ENCODE assay signal across 31 cellular contexts in the genomic region with DNA sequence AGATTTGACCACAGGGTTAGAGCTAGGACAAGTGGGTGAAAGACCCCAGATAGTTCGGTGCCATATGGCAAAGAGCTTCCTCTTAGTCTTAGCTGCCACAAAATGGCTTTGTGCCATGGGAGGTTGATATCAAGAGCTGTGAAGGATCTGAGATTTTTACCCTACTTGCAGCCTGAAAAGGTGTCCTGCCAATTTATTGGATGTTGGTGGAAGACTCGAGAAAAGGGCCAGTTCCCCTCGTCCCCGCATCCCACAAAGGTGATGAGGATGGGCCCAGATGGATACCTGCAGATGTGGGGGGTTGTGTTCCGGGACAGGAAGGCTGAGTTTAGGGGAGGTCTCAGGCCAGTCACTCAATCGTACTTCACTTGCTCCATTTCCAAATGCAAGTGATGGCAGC. TPM values are rescaled to one million over a fixed set of nuclear protein-coding genes. Genes with fewer than 3 reads are reported as not detected.
A peak's percentile ranks its signal among the peaks of the same experiment; 100 is the strongest.
DNase-seq lines count a peak whose midpoint lies in the region; ATAC-seq and TF ChIP-seq lines count a peak whose summit lies in the region.
"Had no signal": no experiment of that assay in that cellular context is flagged by ENCODE, and none has a peak within 500 bp of the region (broad histone marks: within the 10 kb centered on the region; RNA-seq: fewer than 3 reads in every experiment).

No MANE protein-coding gene starts in this region.

- peak overlapping the region in 6 of 7 donors; percentile 9 to 76 (median 52) for H3K27ac Mint-ChIP-seq in CD4-positive, alpha-beta memory T cell
- H3K27ac Mint-ChIP-seq in H9 (peak overlapping the region in 2 of 3 experiments; percentile 7 to 57; a peak in 2 of 7 replicates), neural crest cell (ENCODE audit: unreplicated experiment) (peak overlapping the region; percentile 16)
- peak overlapping the region; percentile 16 for H3K27ac Mint-ChIP-seq in central memory CD8-positive, alpha-beta T cell (ENCODE audit: low read depth)
- H3K27ac Mint-ChIP-seq: activated naive CD8-positive, alpha-beta T cell treated with anti-CD3 and anti-CD28 coated beads, Interleukin-2, amount 10 ng/mL, durations not matched to agents 7 days and 5 days had no signal

- no peak for ATAC-seq in central memory CD8-positive, alpha-beta T cell (replicated peaks; ENCODE audit: extremely low read depth, poor library complexity, severe bottlenecking)
- ATAC-seq in GM21381 (IDR thresholded peaks at IDR 0.05; ENCODE audit: unreplicated experiment), result no peak
- ATAC-seq: right lobe of liver had no signal

- no peak overlapping the region for H2BK5ac ChIP-seq in H9 (ENCODE audit: insufficient read length, low read length)

- no peak overlapping the region for H2BK120ac ChIP-seq in H9 (ENCODE audit: low read depth, low read length, poor library complexity, severe bottlenecking)

- no peaks in the 10 kb centered on the region for H3K27me3 Mint-ChIP-seq in CD4-positive, alpha-beta memory T cell
- H3K27me3 Mint-ChIP-seq in H9 (ENCODE audit: low read depth), result no peaks in the 10 kb centered on the region
- H3K27me3 Mint-ChIP-seq in central memory CD8-positive, alpha-beta T cell, result no peaks in the 10 kb centered on the region
- no peaks in the 10 kb centered on the region for H3K27me3 Mint-ChIP-seq in neural crest cell (ENCODE audit: low read depth)
- H3K27me3 Mint-ChIP-seq: activated naive CD8-positive, alpha-beta T cell treated with anti-CD3 and anti-CD28 coated beads, Interleukin-2, amount 10 ng/mL, durations not matched to agents 7 days and 5 days had no signal

- H4K91ac ChIP-seq in H9 (ENCODE audit: insufficient read length, low read depth, low read length), result no peak overlapping the region

- H3K4me2 ChIP-seq in H9 (ENCODE audit: insufficient read depth, insufficient read length, low read length), result no peak overlapping the region

- H2BK20ac ChIP-seq in H9 (ENCODE audit: low read depth, low read length, poor library complexity, severe bottlenecking), result no peak overlapping the region

- no peak overlapping the region for H3K14ac ChIP-seq in H9 (ENCODE audit: insufficient read depth, low read length)

- H3K4me1 ChIP-seq in CD4-positive, alpha-beta memory T cell (ENCODE audit: insufficient read depth, low read length), result peaks cover 19% of the 10 kb centered on the region
- H3K4me1 ChIP-seq in H9 (ENCODE audit: insufficient read depth, low read length), result no peaks in the 10 kb centered on the region
- H3K4me1 ChIP-seq: prostate gland, SJCRH30 had no signal

- intact Hi-C loops in CD4-positive, alpha-beta memory T cell (cut with micrococcal nuclease), result no loop called here

- H4K8ac ChIP-seq in H9 (replicated peaks; ENCODE audit: insufficient read length, low read depth, low read length), result no peak overlapping the region

- peaks cover 2% of the 10 kb centered on the region for H4K20me1 ChIP-seq in H9 (ENCODE audit: control insufficient read depth, insufficient read depth, insufficient read length)

- no peaks in the 10 kb centered on the region for H3K9me3 ChIP-seq in CD4-positive, alpha-beta memory T cell (ENCODE audit: control insufficient read depth in 1 of 2, low read length in 2 of 2)
- H3K9me3 ChIP-seq in H9 (ENCODE audit: control insufficient read depth, low read depth, low read length), result no peaks in the 10 kb centered on the region
- H3K9me3 ChIP-seq: left ventricle myocardium inferior, prostate gland, right lobe of liver, SJCRH30, tibial nerve had no signal

- TF ChIP-seq CTCF in H9 (conservative IDR thresholded peaks at IDR 0.05), result no peak
- TF ChIP-seq CTCF in neural crest cell (conservative IDR thresholded peaks at IDR 0.05), result no peak
- no peak for TF ChIP-seq CTCF in RWPE1 (conservative IDR thresholded peaks at IDR 0.05; ENCODE audit: low read depth)

- H3K23ac ChIP-seq in H9 (ENCODE audit: insufficient read length, low read depth, low read length), result no peak overlapping the region

- no peak overlapping the region for H2BK15ac ChIP-seq in H9 (ENCODE audit: low read depth, low read length)

- peaks cover 9% of the 10 kb centered on the region for H3K79me1 ChIP-seq in H9 (ENCODE audit: insufficient read depth, low read depth, low read length, poor library complexity, severe bottlenecking)

- H3K36me3 Mint-ChIP-seq in CD4-positive, alpha-beta memory T cell, result peaks cover 9 to 18% of the 10 kb centered on the region in 2 donors
- peaks cover 2 to 19% (median 16%) of the 10 kb centered on the region in 3 experiments; a peak in 6 of 7 replicates for H3K36me3 Mint-ChIP-seq in H9 (ENCODE audit: insufficient read depth in 1 of 3, low read depth in 3 of 3)
- H3K36me3 Mint-ChIP-seq in central memory CD8-positive, alpha-beta T cell (ENCODE audit: insufficient read depth), result peaks cover 24% of the 10 kb centered on the region
- H3K36me3 Mint-ChIP-seq in neural crest cell (ENCODE audit: low read depth), result peaks cover 5% of the 10 kb centered on the region

- no CpG with 5 or more reads among the region's 6 CpGs for WGBS in H9 (ENCODE audit: extremely low coverage, insufficient read length, low lambda C conversion rate)

- POLR2A ChIA-PET in CD4-positive, alpha-beta memory T cell (lab: Charles Lee; ENCODE audit: partially characterized antibody), result no interaction called here
- POLR2A ChIA-PET in RWPE1 (lab: Yijun Ruan, JAX; ENCODE audit: low non-redundant PET), result no interaction called here

- no peak overlapping the region for H3K4me3 ChIP-seq in CD4-positive, alpha-beta memory T cell (ENCODE audit: low read length in 2 of 2)
- H3K4me3 ChIP-seq: coronary artery, left ventricle myocardium inferior, prostate gland, right lobe of liver, SJCRH30, tibial nerve had no signal

- no peak overlapping the region for H3K56ac ChIP-seq in H9 (ENCODE audit: insufficient read length, low read depth, low read length)

- H3K4me1 Mint-ChIP-seq in CD4-positive, alpha-beta memory T cell, result peaks cover 22 to 60% (median 45%) of the 10 kb centered on the region in 4 donors
- peaks cover 3 to 8% of the 10 kb centered on the region in 2 experiments for H3K4me1 Mint-ChIP-seq in H9
- peaks cover 43% of the 10 kb centered on the region for H3K4me1 Mint-ChIP-seq in central memory CD8-positive, alpha-beta T cell
- peaks cover 6% of the 10 kb centered on the region for H3K4me1 Mint-ChIP-seq in neural crest cell

- no peak overlapping the region for H4K5ac ChIP-seq in H9 (ENCODE audit: insufficient read length, low read depth, low read length)

- no peak overlapping the region for H3T11ph ChIP-seq in H9 (ENCODE audit: low read length)

- no peak overlapping the region for H2BK12ac ChIP-seq in H9 (ENCODE audit: insufficient read length, low read depth, low read length)

- DNase-seq in CD4-positive, alpha-beta memory T cell, result no peak
- no peak for DNase-seq in H9
- DNase-seq in central memory CD8-positive, alpha-beta T cell (ENCODE audit: low spot score in 2 of 2), result no peak
- DNase-seq in neural crest cell (ENCODE audit: low read depth, low spot score), result no peak
- DNase-seq in RWPE1 (ENCODE audit: low spot score), result no peak
- DNase-seq in 8988T, result no peak
- DNase-seq: activated CD4-positive, alpha-beta T cell treated with anti-CD3 and anti-CD28 coated beads, Interleukin-2, amount 50 U/mL, for 4 hours; activated effector memory CD4-positive, alpha-beta T cell treated with Interleukin-2 at 50 U/mL for 16 hours; activated naive CD8-positive, alpha-beta T cell treated with anti-CD3 and anti-CD28 coated beads, Interleukin-2, amount 10 ng/mL, durations not matched to agents 7 days and 5 days; aorta; C1 segment of cervical spinal cord; effector CD8-positive, alpha-beta T cell; H7; KBM-7; left ventricle myocardium inferior; mesendoderm; NCI-H1092 treated with DMSO at 0.1 percent for 48 hours; NCI-H187; NCI-H2171; NCI-H510A treated with DMSO at 0.1 percent for 48 hours; right lobe of liver; SJCRH30; SW 1271; T1000 had no signal

- H3K4ac ChIP-seq in H9 (ENCODE audit: low read depth, low read length), result no peak overlapping the region

- peak overlapping the region in 1 of 8 donors; percentile 39 for H3K4me3 Mint-ChIP-seq in CD4-positive, alpha-beta memory T cell
- H3K4me3 Mint-ChIP-seq in H9, result no peak overlapping the region
- no peak overlapping the region for H3K4me3 Mint-ChIP-seq in central memory CD8-positive, alpha-beta T cell
- no peak overlapping the region for H3K4me3 Mint-ChIP-seq in neural crest cell
- H3K4me3 Mint-ChIP-seq: activated naive CD8-positive, alpha-beta T cell treated with anti-CD3 and anti-CD28 coated beads, Interleukin-2, amount 10 ng/mL, durations not matched to agents 7 days and 5 days had no signal

- no peak overlapping the region for H2AK5ac ChIP-seq in H9 (ENCODE audit: insufficient read length, low read length)

- H2AFZ ChIP-seq in H9 (ENCODE audit: low read length), result no peak overlapping the region

- H3K9ac ChIP-seq in H9 (ENCODE audit: extremely low read depth, insufficient read length, low read length), result no peak overlapping the region

- peaks cover 18% of the 10 kb centered on the region; the same call in 1 of the 2 replicates for H3K79me2 ChIP-seq in H9 (ENCODE audit: insufficient read depth, low read length)

- no peak overlapping the region for H3K18ac ChIP-seq in H9 (ENCODE audit: insufficient read length, low read depth, low read length)

- no peaks in the 10 kb centered on the region for H3K36me3 ChIP-seq in CD4-positive, alpha-beta memory T cell (ENCODE audit: insufficient read depth, low read length)
- H3K36me3 ChIP-seq: left ventricle myocardium inferior, prostate gland, tibial nerve had no signal

- no peaks in the 10 kb centered on the region for H3K27me3 ChIP-seq in CD4-positive, alpha-beta memory T cell (ENCODE audit: insufficient read depth, low read length)
- no peaks in the 10 kb centered on the region for H3K27me3 ChIP-seq in H9 (ENCODE audit: insufficient read depth, low read length)
- H3K27me3 ChIP-seq: right lobe of liver, SJCRH30, tibial nerve had no signal

- CTCF ChIA-PET in CD4-positive, alpha-beta memory T cell (lab: Charles Lee; ENCODE audit: partially characterized antibody), result interaction anchor here (0.8 kb wide), 1 partner anchor 15 kb away, joined by 5 read pairs; no protein-coding TSS in a partner anchor
- CTCF ChIA-PET in RWPE1 (lab: Yijun Ruan, JAX), result interaction anchor here (0.7 kb wide), 1 partner anchor 28 kb away, joined by 3 read pairs; no protein-coding TSS in a partner anchor

- H3K27ac ChIP-seq in CD4-positive, alpha-beta memory T cell (ENCODE audit: low read depth, low read length), result no peak overlapping the region
- H3K27ac ChIP-seq in H9 (ENCODE audit: insufficient read length, low read depth, low read length) (no peak overlapping the region), RWPE1 (no peak overlapping the region)
- H3K27ac ChIP-seq: coronary artery, left ventricle myocardium inferior, prostate gland, right lobe of liver, SJCRH30, tibial nerve, VCaP had no signal

- H3K23me2 ChIP-seq in H9 (ENCODE audit: insufficient read length, low read depth, low read length, poor library complexity, severe bottlenecking), result peaks cover 3% of the 10 kb centered on the region

- H3K9me3 Mint-ChIP-seq in CD4-positive, alpha-beta memory T cell, result peaks cover 0 to 1% (median 0%) of the 10 kb centered on the region in 8 donors
- H3K9me3 Mint-ChIP-seq in H9 (no peaks in the 10 kb centered on the region), neural crest cell (no peaks in the 10 kb centered on the region)
- no peaks in the 10 kb centered on the region for H3K9me3 Mint-ChIP-seq in central memory CD8-positive, alpha-beta T cell
- H3K9me3 Mint-ChIP-seq: activated naive CD8-positive, alpha-beta T cell treated with anti-CD3 and anti-CD28 coated beads, Interleukin-2, amount 10 ng/mL, durations not matched to agents 7 days and 5 days had no signal

RNA-seq across cellular contexts. Expression of a gene that starts 27.2 kb away (rescaled TPM):
- 10 to 100 TPM; 45.7 to 46.0 TPM for total RNA-seq in CD4-positive, alpha-beta memory T cell
- 10 to 100 TPM; 47.5 to 52.8 TPM for polyA plus RNA-seq in CD4-positive, alpha-beta memory T cell
- total RNA-seq in H9 (2021) (29.8 and 30.2 TPM in 2 replicates), neural crest cell (17.0 and 18.4 TPM in 2 replicates)

RNA-seq across cellular contexts. Expression of a gene that starts 30.0 kb away (rescaled TPM):
- under 1 TPM; 0.19 to 0.29 TPM for total RNA-seq in CD4-positive, alpha-beta memory T cell
- not detected for polyA plus RNA-seq in CD4-positive, alpha-beta memory T cell
- total RNA-seq in H9 (2021), result 0.22 and 0.63 TPM in 2 replicates
- 1.2 and 1.3 TPM in 2 replicates for total RNA-seq in neural crest cell
- total RNA-seq: right lobe of liver had no signal

RNA-seq across cellular contexts. Expression of a gene that starts 35.1 kb away (rescaled TPM):
- 10 to 100 TPM; 39.2 to 39.3 TPM for total RNA-seq in CD4-positive, alpha-beta memory T cell
- 100 to 1,000 TPM; 104 to 116 TPM for polyA plus RNA-seq in CD4-positive, alpha-beta memory T cell
- total RNA-seq in H9 (2021) (78.7 and 79.7 TPM in 2 replicates), neural crest cell (76.9 and 83.5 TPM in 2 replicates)

RNA-seq across cellular contexts. Expression of a gene that starts 39.5 kb away (rescaled TPM):
- 10 to 100 TPM; 39.6 to 44.3 TPM for total RNA-seq in CD4-positive, alpha-beta memory T cell
- polyA plus RNA-seq in CD4-positive, alpha-beta memory T cell, result 10 to 100 TPM; 78.0 to 99.1 TPM
- total RNA-seq in H9 (2021) (36.0 TPM in 2 replicates), neural crest cell (29.4 and 33.8 TPM in 2 replicates)

RNA-seq across cellular contexts. Expression of a gene that starts 51.3 kb away (rescaled TPM):
- total RNA-seq in CD4-positive, alpha-beta memory T cell, result 1 to 10 TPM; 4.5 to 4.9 TPM
- polyA plus RNA-seq in CD4-positive, alpha-beta memory T cell, result under 1 TPM in 1 of 2 donors, not detected in 1; 0.49 TPM
- total RNA-seq in H9 (2021) (0.22 and 0.44 TPM in 2 replicates), neural crest cell (1.0 and 1.4 TPM in 2 replicates)
- total RNA-seq: Daoy, RPMI7951 had no signal
- polyA plus RNA-seq: aorta had no signal
